Comparison of ENCODE assay signal across 28 cellular contexts in genomic region chr21:44784810-44785209, GRCh38.
"Had no signal": no experiment of that assay in that cellular context is flagged by ENCODE, and none has a peak within 500 bp of the region (broad histone marks: within the 10 kb centered on the region; RNA-seq: fewer than 3 reads in every experiment).

No MANE protein-coding gene starts in this region.

- H2AFZ ChIP-seq: parathyroid adenoma had no signal

- H3K27ac ChIP-seq: left ventricle myocardium inferior, neutrophil, parathyroid adenoma, psoas muscle, right lobe of liver, skin epidermis, suprapubic skin, thoracic aorta, tibial artery, upper lobe of right lung had no signal

- H3K27me3 Mint-ChIP-seq: naive thymus-derived CD8-positive, alpha-beta T cell; stimulated activated naive B cell treated with anti-CD40 and anti-IgM and Interleukin-4, amounts not matched to agents 10 μg/mL and 1 μg/mL and 100 μg/mL, for 72 hours had no signal

- H3K27ac Mint-ChIP-seq: stimulated activated naive B cell treated with anti-CD40 and anti-IgM and Interleukin-4, amounts not matched to agents 10 μg/mL and 1 μg/mL and 100 μg/mL, for 72 hours had no signal

- H3K4me1 ChIP-seq: parathyroid adenoma, tibial artery had no signal

- FAIRE-seq: islet of Langerhans, urothelium cell line had no signal

- H3K9ac ChIP-seq: parathyroid adenoma had no signal

- H3K36me3 ChIP-seq: right lobe of liver had no signal

- H3K4me3 ChIP-seq: left ventricle myocardium inferior, lung, mucosa of descending colon, psoas muscle, right lobe of liver, skin epidermis, suprapubic skin, thoracic aorta, tibial artery, upper lobe of right lung had no signal

- H3K9me3 Mint-ChIP-seq: immature natural killer cell; naive thymus-derived CD8-positive, alpha-beta T cell; stimulated activated naive B cell treated with anti-CD40 and anti-IgM and Interleukin-4, amounts not matched to agents 10 μg/mL and 1 μg/mL and 100 μg/mL, for 72 hours had no signal

- H3K9me3 ChIP-seq: left ventricle myocardium inferior, mucosa of descending colon, neutrophil, psoas muscle, right lobe of liver, suprapubic skin, thoracic aorta, tibial artery, upper lobe of right lung had no signal

- H3K27me3 ChIP-seq: neutrophil, right lobe of liver, suprapubic skin, tibial artery, upper lobe of right lung had no signal

- ATAC-seq: mucosa of descending colon; naive thymus-derived CD8-positive, alpha-beta T cell; stimulated activated naive B cell treated with anti-CD40 and anti-IgM and Interleukin-4, amounts not matched to agents 10 μg/mL and 1 μg/mL and 100 μg/mL, for 72 hours; stimulated activated naive CD8-positive, alpha-beta T cell treated with anti-CD3 and anti-CD28 coated beads, Interleukin-15, Interleukin-2, amounts not matched to agents 100 U/mL and 50 U/mL, for 24 hours; upper lobe of right lung had no signal

- H3K4me3 Mint-ChIP-seq: immature natural killer cell; naive thymus-derived CD8-positive, alpha-beta T cell; neural crest cell; stimulated activated naive B cell treated with anti-CD40 and anti-IgM and Interleukin-4, amounts not matched to agents 10 μg/mL and 1 μg/mL and 100 μg/mL, for 72 hours had no signal

- DNase-seq: hippocampal formation; immature natural killer cell; left ventricle myocardium inferior; mesendoderm; midbrain; mucosa of descending colon; naive thymus-derived CD8-positive, alpha-beta T cell; occipital lobe; psoas muscle; right lobe of liver; stimulated activated CD4-positive, alpha-beta T cell treated with anti-CD3 and anti-CD28 coated beads, Interleukin-12 subunit alpha, Interleukin-12 subunit beta, amount 100 ng/mL, for 4 hours; stimulated activated CD4-positive, alpha-beta T cell treated with anti-CD3 and anti-CD28 coated beads, Interleukin-15, amount 100 ng/mL, for 24 hours; stimulated activated CD4-positive, alpha-beta T cell treated with anti-CD3 and anti-CD28 coated beads, Interleukin-2, amount 100 ng/mL, for 24 hours; stimulated activated CD4-positive, alpha-beta T cell treated with anti-CD3 and anti-CD28 coated beads, Interleukin-4, amount 100 ng/mL, for 1 hour; stimulated activated naive B cell treated with anti-CD40 and anti-IgM and Interleukin-4, amounts not matched to agents 10 μg/mL and 1 μg/mL and 100 μg/mL, for 72 hours; stimulated activated naive CD8-positive, alpha-beta T cell treated with anti-CD3 and anti-CD28 coated beads, Interleukin-15, Interleukin-2, amounts not matched to agents 100 U/mL and 50 U/mL, for 24 hours; tibial artery; trophoblast cell; upper lobe of right lung had no signal
